Comparison of ENCODE assay signal across 18 cellular contexts in the genomic region with DNA sequence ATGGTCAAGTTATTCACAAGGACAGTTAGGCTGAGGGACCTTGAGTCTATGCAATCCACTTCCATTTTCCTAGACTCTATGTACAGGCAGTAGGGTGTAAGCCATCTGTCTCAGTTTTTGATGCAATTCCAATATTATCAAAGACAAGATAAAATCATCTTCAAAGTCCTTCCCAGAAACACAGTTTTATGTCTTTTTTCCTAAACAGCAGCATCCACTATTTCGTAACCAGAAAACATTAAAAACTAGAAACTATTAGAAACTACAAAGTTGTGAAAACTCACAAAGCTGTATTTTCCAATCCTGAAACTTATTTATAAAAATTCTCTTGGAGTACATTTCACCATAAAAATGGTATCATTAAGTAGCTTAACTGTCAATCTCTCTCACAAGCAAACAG.
DNase-seq lines count a peak whose midpoint lies in the region; ATAC-seq, FAIRE-seq and TF ChIP-seq lines count a peak whose summit lies in the region.
"Had no signal": no experiment of that assay in that cellular context is flagged by ENCODE, and none has a peak within 500 bp of the region (broad histone marks: within the 10 kb centered on the region; RNA-seq: fewer than 3 reads in every experiment).

No MANE protein-coding gene starts in this region.

- no peak for DNase-seq in GM18507 (ENCODE audit: extremely low spot score, insufficient read length, low read depth)
- DNase-seq in IMR-90 = no peak
- no peak for DNase-seq in memory B cell (ENCODE audit: low spot score in 2 of 2)
- no peak for DNase-seq in iPS-NIHi11 (ENCODE audit: low spot score)
- DNase-seq in NCI-H2171 (lab: John Stamatoyannopoulos, UW) = no peak
- DNase-seq: C1 segment of cervical spinal cord; Calu3; CD4-positive, alpha-beta memory T cell; COR-L47; DMS53; DMS79 treated with DMSO at 0.1 percent for 48 hours; GF-D8; GOT3; HFFc6 had no signal

- no peak for TF ChIP-seq RAD21 in IMR-90 (IDR thresholded peaks at IDR 0.05; ENCODE audit: low read length)

- H4K5ac ChIP-seq in IMR-90 (ENCODE audit: low read depth, low read length) = no peak overlapping the region

- no peak overlapping the region for H3K23ac ChIP-seq in IMR-90 (ENCODE audit: low read depth, low read length)

- H3K4me3 ChIP-seq in IMR-90 (ENCODE audit: insufficient read depth, low read depth, low read length) = no peak overlapping the region
- H3K4me3 ChIP-seq: HAP-1 had no signal

- H3K27ac ChIP-seq in IMR-90 (ENCODE audit: insufficient read depth, low read length) = no peak overlapping the region

- no peak overlapping the region for H2BK5ac ChIP-seq in IMR-90 (ENCODE audit: low read depth, low read length, poor library complexity, severe bottlenecking)

- TF ChIP-seq POLR2A in IMR-90 (IDR thresholded peaks at IDR 0.05; ENCODE audit: low read depth, low read length) = no peak

- FAIRE-seq in GM18507 (lab: Jason Lieb, UNC) = peak; percentile 15
- FAIRE-seq: GM12891, H54 had no signal

- H3K4me2 ChIP-seq in IMR-90 (ENCODE audit: low read depth, low read length) = no peak overlapping the region

- peaks cover 11% of the 10 kb centered on the region for H3K4me1 ChIP-seq in IMR-90 (ENCODE audit: control insufficient read depth, insufficient read depth, low read length)

- H3K27ac Mint-ChIP-seq in memory B cell = peak overlapping the region; percentile 47
- H3K27ac Mint-ChIP-seq in stimulated activated memory B cell treated with anti-CD40 and anti-IgM and Interleukin-4, amounts not matched to agents 10 μg/mL and 1 μg/mL and 100 μg/mL, for 72 hours = peak overlapping the region; percentile 62
- H3K27ac Mint-ChIP-seq: HFFc6 had no signal

- no peak overlapping the region for H3K56ac ChIP-seq in IMR-90 (ENCODE audit: extremely low read depth, insufficient read depth, low read length)

- H2AK9ac ChIP-seq in IMR-90 (replicated peaks; ENCODE audit: low read depth, low read length, poor library complexity) = no peak overlapping the region

- no peak overlapping the region for H4K8ac ChIP-seq in IMR-90 (ENCODE audit: low read depth in 2 of 2, low read length in 2 of 2)

- peaks cover 4% of the 10 kb centered on the region; the same call in 1 of the 2 replicates for H3K36me3 ChIP-seq in IMR-90 (ENCODE audit: control insufficient read depth, insufficient read depth, low read length)

- peaks cover 13% of the 10 kb centered on the region for H3K4me1 Mint-ChIP-seq in memory B cell
- peaks cover 36% of the 10 kb centered on the region for H3K4me1 Mint-ChIP-seq in stimulated activated memory B cell treated with anti-CD40 and anti-IgM and Interleukin-4, amounts not matched to agents 10 μg/mL and 1 μg/mL and 100 μg/mL, for 72 hours

- H3K9me3 ChIP-seq in IMR-90 (ENCODE audit: control insufficient read depth, insufficient read depth, low read length) = no peaks in the 10 kb centered on the region
- H3K9me3 ChIP-seq: HAP-1 had no signal

- H3K27me3 ChIP-seq in IMR-90 (ENCODE audit: control insufficient read depth, insufficient read depth, low read length) = no peaks in the 10 kb centered on the region

- H3K27me3 Mint-ChIP-seq in memory B cell = no peaks in the 10 kb centered on the region
- no peaks in the 10 kb centered on the region for H3K27me3 Mint-ChIP-seq in stimulated activated memory B cell treated with anti-CD40 and anti-IgM and Interleukin-4, amounts not matched to agents 10 μg/mL and 1 μg/mL and 100 μg/mL, for 72 hours
- H3K27me3 Mint-ChIP-seq: CD4-positive, alpha-beta memory T cell had no signal

- no peak for TF ChIP-seq CTCF in IMR-90 (conservative IDR thresholded peaks at IDR 0.05; ENCODE audit: low read depth, low read length)

- CTCF ChIA-PET in IMR-90 (lab: Yijun Ruan, JAX) = no interaction called here

- WGBS in IMR-90 (ENCODE audit: extremely low coverage in 2 of 2, insufficient read length in 1 of 2), 2 experiments = no CpG with 5 or more reads among the region's 1 CpG

- no TSS peak for BruUV-seq in IMR-90 (replicated peaks; lab: Mats Ljungman, UMichigan)

- H3K9me1 ChIP-seq in IMR-90 (ENCODE audit: insufficient read depth, low read length) = no peaks in the 10 kb centered on the region

- no peak overlapping the region for H2BK20ac ChIP-seq in IMR-90 (ENCODE audit: low read depth, low read length)

- dilution Hi-C loops in IMR-90 (cut with HindIII; ENCODE audit: low sequenced_read_pairs, unreplicated experiment) = no loop called here

- no peak overlapping the region for H3K4me3 Mint-ChIP-seq in memory B cell
- H3K4me3 Mint-ChIP-seq in stimulated activated memory B cell treated with anti-CD40 and anti-IgM and Interleukin-4, amounts not matched to agents 10 μg/mL and 1 μg/mL and 100 μg/mL, for 72 hours = no peak overlapping the region
- H3K4me3 Mint-ChIP-seq: CD4-positive, alpha-beta memory T cell; HFFc6 had no signal

- no peak overlapping the region for H3K9ac ChIP-seq in IMR-90 (ENCODE audit: low read depth, low read length)

- H3K79me1 ChIP-seq in IMR-90 (ENCODE audit: low read depth in 1 of 2, low read length in 2 of 2) = peaks cover 0 to 18% of the 10 kb centered on the region in 2 experiments; a peak in 3 of 4 replicates

- no peaks in the 10 kb centered on the region for H4K20me1 ChIP-seq in IMR-90 (ENCODE audit: insufficient read depth, low read length)

- ATAC-seq in IMR-90 (ENCODE audit: low read depth) (no peak), memory B cell (ENCODE audit: low read depth) (no peak)
- ATAC-seq in stimulated activated memory B cell treated with anti-CD40 and anti-IgM and Interleukin-4, amounts not matched to agents 10 μg/mL and 1 μg/mL and 100 μg/mL, for 72 hours = no peak

- in situ Hi-C loops in IMR-90 (cut with MboI; ENCODE audit: low sequenced_read_pairs) = no loop called here

- H2AK5ac ChIP-seq in IMR-90 (ENCODE audit: low read depth, low read length) = no peak overlapping the region

- H4K91ac ChIP-seq in IMR-90 (ENCODE audit: insufficient read depth, low read depth, low read length) = no peak overlapping the region

- H3K9me3 Mint-ChIP-seq in memory B cell = peaks cover 1% of the 10 kb centered on the region
- no peaks in the 10 kb centered on the region for H3K9me3 Mint-ChIP-seq in stimulated activated memory B cell treated with anti-CD40 and anti-IgM and Interleukin-4, amounts not matched to agents 10 μg/mL and 1 μg/mL and 100 μg/mL, for 72 hours
- H3K9me3 Mint-ChIP-seq: HFFc6 had no signal

- no peak overlapping the region for H3K18ac ChIP-seq in IMR-90 (ENCODE audit: low read depth, low read length)

- H3K36me3 Mint-ChIP-seq in memory B cell = peaks cover 52% of the 10 kb centered on the region
- peaks cover 85% of the 10 kb centered on the region for H3K36me3 Mint-ChIP-seq in stimulated activated memory B cell treated with anti-CD40 and anti-IgM and Interleukin-4, amounts not matched to agents 10 μg/mL and 1 μg/mL and 100 μg/mL, for 72 hours

- no peak overlapping the region for H2BK120ac ChIP-seq in IMR-90 (ENCODE audit: low read depth, low read length)

- H3K14ac ChIP-seq in IMR-90 (replicated peaks; ENCODE audit: low read depth, low read length) = no peak overlapping the region

- no peak overlapping the region for H3K4ac ChIP-seq in IMR-90 (ENCODE audit: low read depth, low read length)

- POLR2A ChIA-PET in IMR-90 (lab: Charles Lee; ENCODE audit: unreplicated experiment) = interaction anchor here (0.6 kb wide), 1 partner anchor 26 kb away, joined by 3 read pairs; no protein-coding TSS in a partner anchor

- intact Hi-C loops in IMR-90 (cut with micrococcal nuclease) = loop anchor here (1.0 to 10.0 kb wide), 3 partner anchors 27 to 160 kb away; no protein-coding TSS in a partner anchor

- H2BK15ac ChIP-seq in IMR-90 (ENCODE audit: low read depth, low read length) = no peak overlapping the region

- no peak overlapping the region for H2AFZ ChIP-seq in IMR-90 (replicated peaks; ENCODE audit: low read length, poor library complexity)

TF ChIP-seq in IMR-90, 13 proteins besides CTCF, POLR2A, EP300 and RAD21:
- TF ChIP-seq NFE2L2 (IDR thresholded peaks at IDR 0.05; ENCODE audit: low read depth, low read length) (no peak), CEBPB (IDR thresholded peaks at IDR 0.05; ENCODE audit: low read depth, low read length) (peak; percentile 26; the same call in 1 of the 2 replicates)
